Comparison of ENCODE assay signal across 8 cellular contexts in the genomic region with DNA sequence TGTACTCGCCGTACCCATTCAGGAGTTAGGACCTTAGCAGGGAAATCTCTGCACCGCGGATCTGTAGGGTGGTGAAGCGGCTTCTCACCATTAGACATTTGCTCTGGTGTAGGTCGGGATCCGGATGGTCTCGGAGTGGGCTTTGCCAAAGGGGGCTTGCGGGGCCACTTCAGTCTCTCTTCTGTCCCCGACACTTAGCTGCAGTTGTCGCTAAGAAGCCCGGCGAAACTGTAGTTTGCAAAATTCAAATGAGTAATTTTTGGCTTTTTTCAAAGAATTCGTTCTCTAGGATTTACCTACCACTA. TPM values are rescaled to one million over a fixed set of nuclear protein-coding genes. Genes with fewer than 3 reads are reported as not detected.
DNase-seq lines count a peak whose midpoint lies in the region; ATAC-seq, FAIRE-seq and TF ChIP-seq lines count a peak whose summit lies in the region.

No MANE protein-coding gene starts in this region.

- peak overlapping the region; percentile 92 for H3K4me3 Mint-ChIP-seq in activated CD4-positive, alpha-beta T cell treated with anti-CD3 and anti-CD28 coated beads, Interleukin-2, amount 10 ng/mL, durations not matched to agents 24 days and 14 days
- peak overlapping the region; percentile 91 for H3K4me3 Mint-ChIP-seq in activated T-helper 2 cell treated with anti-CD3 and anti-CD28 coated beads, Interferon-gamma antibody, Interleukin-2, Interleukin-4, amounts not matched to agents 10 μg/mL and 5 μg/mL and 100 μg/mL, durations not matched to agents 14 hours and 24 hours and 36 hours (ENCODE audit: low read depth)

- H2AFZ ChIP-seq in keratinocyte (ENCODE audit: control insufficient read depth, low read length) = peak overlapping the region; percentile 81

- no peaks in the 10 kb centered on the region for H3K27me3 ChIP-seq in keratinocyte (ENCODE audit: control insufficient read depth, extremely low read depth, insufficient read depth, low read length)
- H3K27me3 ChIP-seq in thymus (ENCODE audit: control insufficient read depth, insufficient read depth) = no peaks in the 10 kb centered on the region

- FAIRE-seq in keratinocyte (lab: Jason Lieb, UNC) = no peak

- peaks cover 10% of the 10 kb centered on the region for H3K36me3 Mint-ChIP-seq in activated CD4-positive, alpha-beta T cell treated with anti-CD3 and anti-CD28 coated beads, Interleukin-2, amount 10 ng/mL, durations not matched to agents 24 days and 14 days (ENCODE audit: low read depth)
- H3K36me3 Mint-ChIP-seq in activated T-helper 2 cell treated with anti-CD3 and anti-CD28 coated beads, Interferon-gamma antibody, Interleukin-2, Interleukin-4, amounts not matched to agents 10 μg/mL and 5 μg/mL and 100 μg/mL, durations not matched to agents 14 hours and 24 hours and 36 hours (ENCODE audit: low read depth) = peaks cover 16% of the 10 kb centered on the region

- H3K9me1 ChIP-seq in keratinocyte (ENCODE audit: control insufficient read depth, extremely low read depth, insufficient read depth, low read length) = no peaks in the 10 kb centered on the region

- H3K27me3 Mint-ChIP-seq in activated CD4-positive, alpha-beta T cell treated with anti-CD3 and anti-CD28 coated beads, Interleukin-2, amount 10 ng/mL, durations not matched to agents 24 days and 14 days = no peaks in the 10 kb centered on the region
- no peaks in the 10 kb centered on the region for H3K27me3 Mint-ChIP-seq in activated T-helper 2 cell treated with anti-CD3 and anti-CD28 coated beads, Interferon-gamma antibody, Interleukin-2, Interleukin-4, amounts not matched to agents 10 μg/mL and 5 μg/mL and 100 μg/mL, durations not matched to agents 14 hours and 24 hours and 36 hours (ENCODE audit: low read depth)

- peak overlapping the region; percentile 97 for H3K27ac Mint-ChIP-seq in activated CD4-positive, alpha-beta T cell treated with anti-CD3 and anti-CD28 coated beads, Interleukin-2, amount 10 ng/mL, durations not matched to agents 24 days and 14 days
- peak overlapping the region; percentile 97 for H3K27ac Mint-ChIP-seq in activated T-helper 2 cell treated with anti-CD3 and anti-CD28 coated beads, Interferon-gamma antibody, Interleukin-2, Interleukin-4, amounts not matched to agents 10 μg/mL and 5 μg/mL and 100 μg/mL, durations not matched to agents 14 hours and 24 hours and 36 hours

- H3K4me1 Mint-ChIP-seq in activated CD4-positive, alpha-beta T cell treated with anti-CD3 and anti-CD28 coated beads, Interleukin-2, amount 10 ng/mL, durations not matched to agents 24 days and 14 days = peaks cover 18% of the 10 kb centered on the region
- peaks cover 43% of the 10 kb centered on the region for H3K4me1 Mint-ChIP-seq in activated T-helper 2 cell treated with anti-CD3 and anti-CD28 coated beads, Interferon-gamma antibody, Interleukin-2, Interleukin-4, amounts not matched to agents 10 μg/mL and 5 μg/mL and 100 μg/mL, durations not matched to agents 14 hours and 24 hours and 36 hours (ENCODE audit: low read depth)

- no peak for TF ChIP-seq CTCF in keratinocyte (optimal IDR thresholded peaks at IDR 0.05 in 1 of 3, IDR thresholded peaks at IDR 0.05 in 1 of 3, conservative IDR thresholded peaks at IDR 0.05 in 1 of 3; ENCODE audit: extremely low read depth in 1 of 3, insufficient read depth in 2 of 3, low read length in 3 of 3)

- peaks cover 50% of the 10 kb centered on the region for H3K79me2 ChIP-seq in keratinocyte (ENCODE audit: control insufficient read depth, insufficient read depth, low read length)

- intact Hi-C loops in activated CD4-positive, alpha-beta T cell treated with anti-CD3 and anti-CD28 coated beads, Interleukin-2, amount 10 ng/mL, durations not matched to agents 24 days and 14 days (cut with micrococcal nuclease) = loop anchor here (1.0 to 5.0 kb wide), 4 partner anchors 21 to 399 kb away; a partner anchor contains a TSS
- intact Hi-C loops in activated T-helper 2 cell treated with anti-CD3 and anti-CD28 coated beads, Interferon-gamma antibody, Interleukin-2, Interleukin-4, amounts not matched to agents 10 μg/mL and 5 μg/mL and 100 μg/mL, durations not matched to agents 14 hours and 24 hours and 36 hours (cut with micrococcal nuclease) = loop anchor here (1.0 to 5.0 kb wide), 3 partner anchors 17 to 829 kb away; a partner anchor contains a TSS

- 1% methylated on average over 14 of the region's 14 CpGs for WGBS in thymus

- H3K36me3 ChIP-seq in keratinocyte (ENCODE audit: control insufficient read depth in 2 of 2, extremely low read depth in 1 of 2, insufficient read depth in 2 of 2, low read length in 2 of 2) (no peaks in the 10 kb centered on the region), thymus (ENCODE audit: control insufficient read depth, insufficient read depth) (no peaks in the 10 kb centered on the region)

- dilution Hi-C loops in keratinocyte (cut with MboI; ENCODE audit: extremely low pct_ligation_motif_present, low sequenced_read_pairs) = no loop called here

- H4K20me1 ChIP-seq in keratinocyte (ENCODE audit: control insufficient read depth, extremely low read depth, insufficient read depth, low read length) = no peaks in the 10 kb centered on the region

- H3K4me2 ChIP-seq in keratinocyte (ENCODE audit: control insufficient read depth, extremely low read depth, insufficient read depth, low read depth, low read length) = peak overlapping the region; percentile 94

- H3K9me3 ChIP-seq in keratinocyte (ENCODE audit: control insufficient read depth, low read depth, low read length) (no peaks in the 10 kb centered on the region), thymus (ENCODE audit: control insufficient read depth) (no peaks in the 10 kb centered on the region)

- H3K4me3 ChIP-seq in keratinocyte (ENCODE audit: control insufficient read depth in 2 of 3, extremely low read depth in 1 of 3, insufficient read depth in 2 of 3, low read depth in 1 of 3, low read length in 3 of 3) (peak overlapping the region; percentile 68 to 97 (median 91)), thymus (ENCODE audit: low read length) (peak overlapping the region; percentile 72)

- no peaks in the 10 kb centered on the region for H3K9me3 Mint-ChIP-seq in activated CD4-positive, alpha-beta T cell treated with anti-CD3 and anti-CD28 coated beads, Interleukin-2, amount 10 ng/mL, durations not matched to agents 24 days and 14 days
- no peaks in the 10 kb centered on the region for H3K9me3 Mint-ChIP-seq in activated T-helper 2 cell treated with anti-CD3 and anti-CD28 coated beads, Interferon-gamma antibody, Interleukin-2, Interleukin-4, amounts not matched to agents 10 μg/mL and 5 μg/mL and 100 μg/mL, durations not matched to agents 14 hours and 24 hours and 36 hours

- H3K9ac ChIP-seq in keratinocyte (ENCODE audit: control insufficient read depth, extremely low read depth, insufficient read depth, low read length) = peak overlapping the region; percentile 97

- peaks cover 7% of the 10 kb centered on the region for H3K4me1 ChIP-seq in keratinocyte (ENCODE audit: control insufficient read depth, extremely low read depth, insufficient read depth, low read length)
- peaks cover 6% of the 10 kb centered on the region for H3K4me1 ChIP-seq in thymus (ENCODE audit: control insufficient read depth, insufficient read depth, low read length)

- no peak for ATAC-seq in HG03280 (IDR thresholded peaks at IDR 0.05; ENCODE audit: unreplicated experiment)

- H3K27ac ChIP-seq in keratinocyte (ENCODE audit: control insufficient read depth, insufficient read depth, low read length) (peak overlapping the region; percentile 90), thymus (ENCODE audit: low read depth) (peak overlapping the region; percentile 77)

- no peak for DNase-seq in activated CD4-positive, alpha-beta T cell treated with anti-CD3 and anti-CD28 coated beads, Interleukin-2, amount 10 ng/mL, durations not matched to agents 24 days and 14 days
- no peak for DNase-seq in activated CD4-positive, alpha-beta T cell treated with anti-CD3 and anti-CD28 coated beads, Interleukin-2, amount 50 U/mL, for 48 hours
- DNase-seq in activated T-helper 2 cell treated with anti-CD3 and anti-CD28 coated beads, Interferon-gamma antibody, Interleukin-2, Interleukin-4, amounts not matched to agents 10 μg/mL and 5 μg/mL and 100 μg/mL, durations not matched to agents 14 hours and 24 hours and 36 hours (ENCODE audit: low spot score) = no peak
- DNase-seq in keratinocyte (ENCODE audit: low read depth, low spot score) (no peak), NCI-H1436 (lab: John Stamatoyannopoulos, UW) (no peak)
- no peak for DNase-seq in stimulated activated CD4-positive, alpha-beta T cell treated with anti-CD3 and anti-CD28 coated beads, Interleukin-4, amount 100 ng/mL, for 1 hour

RNA-seq across cellular contexts. Expression of a gene that starts 0.4 kb away (rescaled TPM):
- total RNA-seq in activated CD4-positive, alpha-beta T cell treated with anti-CD3 and anti-CD28 coated beads, Interleukin-2, amount 10 ng/mL, durations not matched to agents 24 days and 14 days = 22.4 and 24.2 TPM in 2 replicates
- 18.9 and 21.8 TPM in 2 replicates for total RNA-seq in activated T-helper 2 cell treated with anti-CD3 and anti-CD28 coated beads, Interferon-gamma antibody, Interleukin-2, Interleukin-4, amounts not matched to agents 10 μg/mL and 5 μg/mL and 100 μg/mL, durations not matched to agents 14 hours and 24 hours and 36 hours
- 10.9 to 14.6 TPM (median 10.9 TPM) in 3 replicates for polyA plus RNA-seq in keratinocyte
- 9.9 TPM for polyA plus RNA-seq in keratinocyte (2011; ENCODE audit: low read depth)
- polyA plus RNA-seq in keratinocyte (2011; cell fraction: cytosol; rRNA removed) = 7.5 and 11.7 TPM in 2 replicates
- polyA plus RNA-seq in keratinocyte (2011; cell fraction: nucleus; rRNA removed) = 10.8 and 12.7 TPM in 2 replicates
- polyA plus RNA-seq in keratinocyte (2012; ENCODE audit: low replicate concordance) = 7.3 and 9.1 TPM in 2 replicates
- polyA minus RNA-seq in keratinocyte = 2.7 to 12.0 TPM (median 9.6 TPM) in 3 replicates
- 8.1 TPM for polyA minus RNA-seq in keratinocyte (2011; cell fraction: cytosol; rRNA and poly(A)+ RNA removed)
- 5.2 and 9.5 TPM in 2 replicates for polyA minus RNA-seq in keratinocyte (2011; cell fraction: nucleus; rRNA and poly(A)+ RNA removed)
- 9.4 TPM for polyA plus RNA-seq in thymus

RNA-seq across cellular contexts. Expression of a gene that starts 0.5 kb away (rescaled TPM):
- total RNA-seq in activated CD4-positive, alpha-beta T cell treated with anti-CD3 and anti-CD28 coated beads, Interleukin-2, amount 10 ng/mL, durations not matched to agents 24 days and 14 days = 7.2 and 8.0 TPM in 2 replicates
- 6.4 and 7.9 TPM in 2 replicates for total RNA-seq in activated T-helper 2 cell treated with anti-CD3 and anti-CD28 coated beads, Interferon-gamma antibody, Interleukin-2, Interleukin-4, amounts not matched to agents 10 μg/mL and 5 μg/mL and 100 μg/mL, durations not matched to agents 14 hours and 24 hours and 36 hours
- polyA plus RNA-seq in keratinocyte = 4.2 to 8.7 TPM (median 8.0 TPM) in 3 replicates
- polyA plus RNA-seq in keratinocyte (2011; ENCODE audit: low read depth) = 3.5 TPM
- 5.3 and 8.5 TPM in 2 replicates for polyA plus RNA-seq in keratinocyte (2011; cell fraction: cytosol; rRNA removed)
- polyA plus RNA-seq in keratinocyte (2011; cell fraction: nucleus; rRNA removed) = 6.0 and 6.6 TPM in 2 replicates
- polyA plus RNA-seq in keratinocyte (2012; ENCODE audit: low replicate concordance) = 5.0 and 8.5 TPM in 2 replicates
- polyA minus RNA-seq in keratinocyte = 2.3 to 10.9 TPM (median 5.8 TPM) in 3 replicates
- 4.6 TPM for polyA minus RNA-seq in keratinocyte (2011; cell fraction: cytosol; rRNA and poly(A)+ RNA removed)
- 3.3 and 6.2 TPM in 2 replicates for polyA minus RNA-seq in keratinocyte (2011; cell fraction: nucleus; rRNA and poly(A)+ RNA removed)
- 5.4 TPM for polyA plus RNA-seq in thymus
